7 cellular contexts compared by ENCODE assay signal in genomic region chr17:51359055-51359454, GRCh38.
"Had no signal": no experiment of that assay in that cellular context is flagged by ENCODE, and none has a peak within 500 bp of the region (broad histone marks: within the 10 kb centered on the region; RNA-seq: fewer than 3 reads in every experiment).

No MANE protein-coding gene starts in this region.

- H3K4me2 ChIP-seq: KMS-11 had no signal

- H3K9ac ChIP-seq: KMS-11 had no signal

- FAIRE-seq: HepG2, HTR-8/SVneo had no signal

- DNase-seq: IMR-90, KBM-7, KG1 had no signal

- H3K27ac ChIP-seq: HL-60, KMS-11 had no signal

- ATAC-seq: HepG2 had no signal
